8 cellular contexts compared by ENCODE assay signal in genomic region chr6:41278699-41279405, GRCh38. TPM values are rescaled to one million over a fixed set of nuclear protein-coding genes. Genes with fewer than 3 reads are reported as not detected.
DNase-seq lines count a peak whose midpoint lies in the region; ATAC-seq and TF ChIP-seq lines count a peak whose summit lies in the region.

No MANE protein-coding gene starts in this region.

- TF ChIP-seq CTCF in AG04450 (IDR thresholded peaks at IDR 0.05; ENCODE audit: low read depth, low read length) (peak; percentile 48), natural killer cell (IDR thresholded peaks at IDR 0.05) (peak; percentile 37)

- H3K9me3 Mint-ChIP-seq in natural killer cell, result no peaks in the 10 kb centered on the region

- no peaks in the 10 kb centered on the region for H3K9me3 ChIP-seq in AG04450 (ENCODE audit: control insufficient read depth, insufficient read depth, low read length)
- H3K9me3 ChIP-seq in effector memory CD4-positive, alpha-beta T cell (ENCODE audit: control insufficient read depth, low read length), result no peaks in the 10 kb centered on the region

- no peak overlapping the region for H3K4me3 Mint-ChIP-seq in natural killer cell

- POLR2A ChIA-PET in AG04450 (lab: Yijun Ruan, JAX), result no interaction called here

- H3K4me3 ChIP-seq in AG04450 (ENCODE audit: low read depth, low read length), result no peak overlapping the region
- no peak overlapping the region for H3K4me3 ChIP-seq in H7 (ENCODE audit: insufficient read depth, low read depth, low read length)
- H3K4me3 ChIP-seq in effector memory CD4-positive, alpha-beta T cell (ENCODE audit: insufficient read depth, low read depth, low read length, poor library complexity, severe bottlenecking), result no peak overlapping the region

- H3K36me3 ChIP-seq in H7 (replicated peaks; ENCODE audit: control insufficient read depth, insufficient read depth, low read length), result no peaks in the 10 kb centered on the region
- H3K36me3 ChIP-seq in effector memory CD4-positive, alpha-beta T cell (ENCODE audit: control insufficient read depth, insufficient read depth, low read length), result no peaks in the 10 kb centered on the region

- ATAC-seq in natural killer cell, result peak; percentile 74 to 91 (median 76)

- intact Hi-C loops in natural killer cell (cut with micrococcal nuclease), result loop anchor here (2.0 kb wide), 1 partner anchor 40 kb away; no protein-coding TSS in a partner anchor

- H3K4me1 ChIP-seq in effector memory CD4-positive, alpha-beta T cell (ENCODE audit: control insufficient read depth, insufficient read depth, low read length, poor library complexity, severe bottlenecking), result peaks cover 7% of the 10 kb centered on the region

- CTCF ChIA-PET in AG04450 (lab: Charles Lee), result interaction anchor here (0.7 kb wide), 2 partner anchors 41 to 56 kb away, joined by 3 to 5 read pairs; no protein-coding TSS in a partner anchor

- peaks cover 6 to 11% of the 10 kb centered on the region in 2 donors for H3K4me1 Mint-ChIP-seq in natural killer cell

- no peak overlapping the region for H3K27ac ChIP-seq in AG04450 (ENCODE audit: low read depth, low read length)
- H3K27ac ChIP-seq in effector memory CD4-positive, alpha-beta T cell (ENCODE audit: insufficient read depth, low read length, poor library complexity, severe bottlenecking), result no peak overlapping the region

- H3K36me3 Mint-ChIP-seq in natural killer cell, result no peaks in the 10 kb centered on the region

- DNase-seq in AG04450 (ENCODE audit: low read depth, low spot score) (no peak), H7 (peak; percentile 72), NCI-H524 (lab: John Stamatoyannopoulos, UW) (peak; percentile 68 to 82), natural killer cell (peak; percentile 33), stromal cell of bone marrow (ENCODE audit: low read depth) (peak; percentile 7), occipital lobe (lab: John Stamatoyannopoulos, UW) (no peak)
- peak; percentile 63 to 70 for DNase-seq in activated CD4-positive, alpha-beta T cell treated with anti-CD3 and anti-CD28 coated beads for 4 hours
- DNase-seq in effector memory CD4-positive, alpha-beta T cell, result peak; percentile 8 to 33 (median 17)

- H3K27ac Mint-ChIP-seq in natural killer cell, result peak overlapping the region in 1 of 2 donors; percentile 58

- peaks cover 0 to 4% of the 10 kb centered on the region in 2 donors for H3K27me3 Mint-ChIP-seq in natural killer cell (ENCODE audit: low read depth in 2 of 2)

- H3K27me3 ChIP-seq in AG04450 (ENCODE audit: control insufficient read depth, insufficient read depth, low read length) (peaks cover 8% of the 10 kb centered on the region), H7 (ENCODE audit: control insufficient read depth, insufficient read depth, low read length) (peaks cover 1% of the 10 kb centered on the region)
- no peaks in the 10 kb centered on the region for H3K27me3 ChIP-seq in effector memory CD4-positive, alpha-beta T cell (replicated peaks; ENCODE audit: control insufficient read depth, insufficient read depth, low read length, poor library complexity, severe bottlenecking)

RNA-seq across cellular contexts. Expression of gene TREM1, which starts 7.6 kb away (rescaled TPM):
- polyA plus RNA-seq in AG04450 (2011; rRNA removed), result not detected in 2 replicates
- not detected in 2 replicates for polyA minus RNA-seq in AG04450 (2011; rRNA and poly(A)+ RNA removed)
- total RNA-seq in H7 (2014; rRNA removed; shearing (Covaris generic)), result not detected in 2 replicates
- 10 to 100 TPM in 1 of 3 donors, 1 to 10 TPM in 2; 9.5 to 44.2 (median 9.8) TPM for total RNA-seq in natural killer cell
- total RNA-seq in occipital lobe, result not detected

RNA-seq across cellular contexts. Expression of gene TREML4, which starts 50.7 kb away (rescaled TPM):
- not detected in 2 replicates for polyA plus RNA-seq in AG04450 (2011; rRNA removed)
- not detected in 2 replicates for polyA minus RNA-seq in AG04450 (2011; rRNA and poly(A)+ RNA removed)
- not detected in 2 replicates for total RNA-seq in H7 (2014; rRNA removed; shearing (Covaris generic))
- total RNA-seq in natural killer cell (1 to 10 TPM in 1 of 3 donors, under 1 TPM in 2; 0.21 to 2.1 (median 0.32) TPM), occipital lobe (not detected)

RNA-seq across cellular contexts. Expression of gene NCR2, which starts 56.6 kb away (rescaled TPM):
- not detected in 2 replicates for polyA plus RNA-seq in AG04450 (2011; rRNA removed)
- not detected in 2 replicates for polyA minus RNA-seq in AG04450 (2011; rRNA and poly(A)+ RNA removed)
- total RNA-seq in H7 (2014; rRNA removed; shearing (Covaris generic)), result not detected in 2 replicates
- total RNA-seq in natural killer cell (not detected), occipital lobe (not detected)

Comparison
In these comparisons a context has a peak if more than half of its experiments do, and no peak if none do; other contexts are left out.
1. DNase-seq: peak in H7 (single experiment), NCI-H524 (2 of 2), activated CD4-positive, alpha-beta T cell treated with anti-CD3 and anti-CD28 coated beads for 4 hours (2 of 2), effector memory CD4-positive, alpha-beta T cell (3 of 3), natural killer cell (single experiment) and stromal cell of bone marrow (single experiment); none in AG04450 (single experiment) and occipital lobe (single experiment).